ENCODE assay signal across 10 cellular contexts in the genomic region with DNA sequence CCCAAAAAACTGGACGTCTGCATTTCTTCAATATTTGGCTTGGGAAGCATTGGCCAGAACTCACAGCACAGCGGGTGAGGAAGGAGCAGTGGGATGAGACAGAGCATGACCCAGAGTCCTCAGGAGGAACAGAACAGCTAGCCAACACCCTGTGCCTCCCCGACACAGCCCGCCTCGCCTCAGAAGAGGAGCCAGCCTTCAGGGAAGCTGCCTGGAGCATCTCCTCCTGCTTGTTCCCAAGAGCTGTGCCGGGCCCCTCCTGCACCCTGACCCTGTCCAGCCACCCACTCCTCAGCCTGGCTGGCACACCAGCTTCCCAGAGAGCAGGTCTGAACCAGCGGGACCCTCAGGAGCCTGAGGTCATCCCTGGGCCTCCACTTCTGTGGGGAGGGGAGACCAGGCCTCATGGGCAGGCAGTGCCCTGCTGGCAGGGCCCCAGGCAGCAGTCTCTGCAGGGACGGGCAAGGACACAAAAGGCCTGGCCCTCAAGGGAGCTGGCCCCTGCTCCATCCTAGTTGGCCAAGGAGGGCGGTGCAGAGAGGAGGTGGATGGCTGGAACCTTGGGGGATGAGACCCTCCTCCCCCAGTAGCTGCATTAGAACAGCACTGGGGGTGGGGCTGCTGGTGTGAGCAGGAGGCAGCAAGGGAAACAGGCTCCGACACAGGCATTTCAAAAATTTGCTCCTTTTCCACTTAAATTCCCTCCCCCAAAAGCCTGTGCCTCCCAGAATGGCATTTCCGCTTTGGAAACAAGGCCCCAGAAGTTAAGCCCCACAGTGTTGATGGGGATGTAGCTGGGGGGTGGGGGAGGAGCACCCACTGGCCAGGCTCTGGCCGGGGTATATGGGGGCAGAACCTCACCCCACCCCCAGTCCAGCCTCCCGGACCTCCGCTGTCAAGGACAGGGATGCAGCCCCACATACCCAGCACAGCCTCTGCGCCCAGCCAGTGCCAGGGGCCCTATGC. TPM values are rescaled to one million over a fixed set of nuclear protein-coding genes. Genes with fewer than 3 reads are reported as not detected.
DNase-seq lines count a peak whose midpoint lies in the region; TF ChIP-seq lines count a peak whose summit lies in the region.
"Had no signal": no experiment of that assay in that cellular context is flagged by ENCODE, and none has a peak within 500 bp of the region (broad histone marks: within the 10 kb centered on the region; RNA-seq: fewer than 3 reads in every experiment).

No MANE protein-coding gene starts in this region.

- BruUV-seq in PC-9 (replicated peaks; lab: Mats Ljungman, UMichigan), result no TSS peak

- H4K20me1 ChIP-seq in PC-9 (ENCODE audit: insufficient read depth), result peaks cover 68% of the 10 kb centered on the region

- H3K4me3 ChIP-seq in ACC112 (ENCODE audit: low read depth, low read length), result peak overlapping the region; percentile 48
- H3K4me3 ChIP-seq in SJCRH30, result no peak overlapping the region
- H3K4me3 ChIP-seq in fibroblast of mammary gland (ENCODE audit: control insufficient read depth, low read depth, low read length), result no peak overlapping the region
- H3K4me3 ChIP-seq in muscle layer of duodenum (ENCODE audit: low read depth in 1 of 2, low read length in 2 of 2), result no peak overlapping the region
- H3K4me3 ChIP-seq in PC-9, result no peak overlapping the region
- H3K4me3 ChIP-seq: BLaER1 had no signal

- H2AFZ ChIP-seq in ACC112 (ENCODE audit: low read length, unreplicated experiment), result no peak overlapping the region
- no peak overlapping the region for H2AFZ ChIP-seq in PC-9

- peaks cover 20% of the 10 kb centered on the region; the same call in 1 of the 2 replicates for H3F3A ChIP-seq in PC-9 (ENCODE audit: insufficient read depth, low read depth)

- H3K9me3 ChIP-seq in SJCRH30 (replicated peaks) (no peaks in the 10 kb centered on the region), muscle layer of duodenum (ENCODE audit: control insufficient read depth in 1 of 2, low read length in 2 of 2) (no peaks in the 10 kb centered on the region), PC-9 (ENCODE audit: insufficient read depth, low read depth) (no peaks in the 10 kb centered on the region)
- H3K9me3 ChIP-seq: BLaER1 had no signal

- DNase-seq in SJCRH30, result no peak
- peak; percentile 49 for DNase-seq in fibroblast of mammary gland (ENCODE audit: low read depth)
- DNase-seq in NCI-H1436 (lab: John Stamatoyannopoulos, UW), result no peak
- DNase-seq in posterior vena cava (ENCODE audit: low spot score), result no peak
- no peak for DNase-seq in HK-2 (ENCODE audit: unreplicated experiment)
- no peak for DNase-seq in PC-9
- DNase-seq: Kasumi-1 had no signal

- H3K4me2 ChIP-seq in PC-9, result no peak overlapping the region
- H3K4me2 ChIP-seq: BLaER1 had no signal

- no peaks in the 10 kb centered on the region for H3K36me3 ChIP-seq in ACC112 (ENCODE audit: insufficient read depth, low read length)
- no peaks in the 10 kb centered on the region for H3K36me3 ChIP-seq in SJCRH30
- no peaks in the 10 kb centered on the region for H3K36me3 ChIP-seq in muscle layer of duodenum (ENCODE audit: control insufficient read depth in 1 of 2, insufficient read depth in 2 of 2, low read length in 2 of 2)
- no peaks in the 10 kb centered on the region for H3K36me3 ChIP-seq in PC-9 (ENCODE audit: low read depth)
- H3K36me3 ChIP-seq: BLaER1 had no signal

- CTCF ChIA-PET in PC-9 (lab: Charles Lee), result no interaction called here

- intact Hi-C loops in posterior vena cava (cut with DNase I), result loop anchor here in 1 of 2 donors (10.0 kb wide), 1 partner anchor 52 kb away; no protein-coding TSS in a partner anchor
- intact Hi-C loops in PC-9 (cut with micrococcal nuclease; ENCODE audit: unreplicated experiment), result no loop called here

- no peaks in the 10 kb centered on the region for H3K9me2 ChIP-seq in PC-9 (ENCODE audit: insufficient read depth)

- H3K4me1 ChIP-seq in ACC112 (ENCODE audit: control insufficient read depth, insufficient read depth, low read length, unreplicated experiment), result peaks cover 80% of the 10 kb centered on the region
- peaks cover 49% of the 10 kb centered on the region for H3K4me1 ChIP-seq in SJCRH30
- peaks cover 21 to 92% of the 10 kb centered on the region in 2 donors for H3K4me1 ChIP-seq in muscle layer of duodenum (ENCODE audit: control insufficient read depth in 1 of 2, insufficient read depth in 2 of 2, low read length in 2 of 2)
- H3K4me1 ChIP-seq in PC-9 (replicated peaks; ENCODE audit: insufficient read depth), result peaks cover 36% of the 10 kb centered on the region

- peak overlapping the region; percentile 74 for H3K27ac ChIP-seq in ACC112 (ENCODE audit: low read depth, low read length)
- H3K27ac ChIP-seq in SJCRH30, result peak overlapping the region; percentile 12; the same call in 1 of the 2 replicates
- H3K27ac ChIP-seq in muscle layer of duodenum (ENCODE audit: low read length), result peak overlapping the region; percentile 56
- H3K27ac ChIP-seq in PC-9, result no peak overlapping the region
- H3K27ac ChIP-seq: BLaER1 had no signal

- H3K79me2 ChIP-seq in ACC112 (ENCODE audit: control insufficient read depth, insufficient read depth, low read length, unreplicated experiment) (peaks cover 92% of the 10 kb centered on the region), PC-9 (ENCODE audit: low read depth) (peaks cover 67% of the 10 kb centered on the region)

- H3K27me3 ChIP-seq in ACC112 (ENCODE audit: insufficient read depth, low read length) (no peaks in the 10 kb centered on the region), SJCRH30 (no peaks in the 10 kb centered on the region), muscle layer of duodenum (ENCODE audit: low read depth, low read length) (no peaks in the 10 kb centered on the region), PC-9 (ENCODE audit: insufficient read depth, low read depth) (no peaks in the 10 kb centered on the region)

- POLR2A ChIA-PET in PC-9 (lab: Charles Lee; ENCODE audit: unreplicated experiment), result interaction anchor here (0.5 kb wide), 1 partner anchor 112 kb away, joined by 4 read pairs; no protein-coding TSS in a partner anchor

- no peak for TF ChIP-seq CTCF in fibroblast of mammary gland (conservative IDR thresholded peaks at IDR 0.05; ENCODE audit: control insufficient read depth, insufficient read depth, low read depth, low read length)
- TF ChIP-seq CTCF in PC-9 (conservative IDR thresholded peaks at IDR 0.05), result no peak

RNA-seq across cellular contexts. Expression of a gene that starts 1.8 kb away (rescaled TPM):
- total RNA-seq in SJCRH30 (2014; rRNA removed; shearing (Covaris generic)), result 17.4 and 21.7 TPM in 2 replicates
- total RNA-seq in posterior vena cava (100 to 1,000 TPM in 1 of 2 donors, 10 to 100 TPM in 1; 48.7 to 104 TPM), PC-9 (2021) (53.9 and 62.5 TPM in 2 replicates)

RNA-seq across cellular contexts. Expression of a gene that starts 34.4 kb away (rescaled TPM):
- total RNA-seq in SJCRH30 (2014; rRNA removed; shearing (Covaris generic)), result not detected in 2 replicates
- total RNA-seq in posterior vena cava, result 1 to 10 TPM in 1 of 2 donors, not detected in 1; 4.0 TPM
- total RNA-seq in PC-9 (2021), result not detected in 2 replicates

RNA-seq across cellular contexts. Expression of a gene that starts 46.3 kb away (rescaled TPM):
- 0.56 TPM in 1 of 2 replicates, not detected in the other for total RNA-seq in SJCRH30 (2014; rRNA removed; shearing (Covaris generic))
- 1 to 10 TPM in 1 of 2 donors, under 1 TPM in 1; 0.79 to 9.1 TPM for total RNA-seq in posterior vena cava
- not detected in 2 replicates for total RNA-seq in PC-9 (2021)
